In genomic region chr6:44257007-44257752, GRCh38 we compare ENCODE assay signal across 8 cellular contexts. TPM values are rescaled to one million over a fixed set of nuclear protein-coding genes. Genes with fewer than 3 reads are reported as not detected.
DNase-seq lines count a peak whose midpoint lies in the region; ATAC-seq and TF ChIP-seq lines count a peak whose summit lies in the region.

SLC35B2 (minus strand) TSS chr6:44257528; CDS start chr6:44257410, 118 bp downstream.

- H3K4me3 Mint-ChIP-seq in effector memory CD8-positive, alpha-beta T cell, result peak within 1 kb of the TSS; percentile 85 to 88

- H3K27me3 Mint-ChIP-seq in effector memory CD8-positive, alpha-beta T cell, result no peaks in the 10 kb centered on the region

- H3K4me3 ChIP-seq in AG10803 (ENCODE audit: low read length), result peak within 1 kb of the TSS; percentile 87

- peaks cover 50 to 59% of the 10 kb centered on the region in 2 donors for H3K4me1 Mint-ChIP-seq in effector memory CD8-positive, alpha-beta T cell (ENCODE audit: low read depth in 2 of 2)

- peaks cover 85% of the 10 kb centered on the region for H3K36me3 Mint-ChIP-seq in effector memory CD8-positive, alpha-beta T cell (ENCODE audit: insufficient read depth)

- peak within 1 kb of the TSS; percentile 83 to 91 for H3K27ac Mint-ChIP-seq in effector memory CD8-positive, alpha-beta T cell

- ATAC-seq in GM18858 (IDR thresholded peaks at IDR 0.05; ENCODE audit: unreplicated experiment) (peak; percentile 27), HG03095 (IDR thresholded peaks at IDR 0.05; ENCODE audit: unreplicated experiment) (peak; percentile 46)
- ATAC-seq in effector memory CD8-positive, alpha-beta T cell (replicated peaks), result peak; percentile 80

- TF ChIP-seq CTCF in AG10803 (conservative IDR thresholded peaks at IDR 0.05; ENCODE audit: low read length), result peak; percentile 31

- no peaks in the 10 kb centered on the region for H3K9me3 Mint-ChIP-seq in effector memory CD8-positive, alpha-beta T cell

- DNase-seq in AG10803 (ENCODE audit: low read depth) (peak; percentile 68), NCI-H460 (ENCODE audit: extremely low read depth, low read depth) (no peak), lung microvascular endothelial cell (ENCODE audit: low read depth in 2 of 2) (peak; percentile 73 to 88)
- peak; percentile 66 to 69 for DNase-seq in activated CD4-positive, alpha-beta T cell treated with anti-CD3 and anti-CD28 coated beads, Interleukin-2, amount 50 U/mL, for 48 hours
- DNase-seq in effector memory CD8-positive, alpha-beta T cell, result peak; percentile 56 to 71 (median 60)
- peak; percentile 17 to 45 for DNase-seq in stimulated activated CD8-positive, alpha-beta memory T cell treated with anti-CD3 and anti-CD28 coated beads, Interleukin-15, amount 100 ng/mL, for 4 hours (ENCODE audit: low read depth in 2 of 2)

RNA-seq across cellular contexts. Expression of gene SLC35B2, which starts in this region (rescaled TPM):
- total RNA-seq in NCI-H460 (2014; rRNA removed; shearing (Covaris generic)), result 60.6 and 67.5 TPM in 2 replicates
- polyA plus RNA-seq in NCI-H460 (2014; cell fraction: nucleus; rRNA removed), result 120 and 128 TPM in 2 replicates
- total RNA-seq in lung microvascular endothelial cell, result 37.5 and 40.3 TPM in 2 replicates

Comparison
In these comparisons a context has a peak if more than half of its experiments do, and no peak if none do; other contexts are left out.
1. ATAC-seq: peak in every context shown above with its lines; median percentile 80 in effector memory CD8-positive, alpha-beta T cell; 46 in HG03095; 27 in GM18858.